8 cellular contexts compared by ENCODE assay signal in the genomic region with DNA sequence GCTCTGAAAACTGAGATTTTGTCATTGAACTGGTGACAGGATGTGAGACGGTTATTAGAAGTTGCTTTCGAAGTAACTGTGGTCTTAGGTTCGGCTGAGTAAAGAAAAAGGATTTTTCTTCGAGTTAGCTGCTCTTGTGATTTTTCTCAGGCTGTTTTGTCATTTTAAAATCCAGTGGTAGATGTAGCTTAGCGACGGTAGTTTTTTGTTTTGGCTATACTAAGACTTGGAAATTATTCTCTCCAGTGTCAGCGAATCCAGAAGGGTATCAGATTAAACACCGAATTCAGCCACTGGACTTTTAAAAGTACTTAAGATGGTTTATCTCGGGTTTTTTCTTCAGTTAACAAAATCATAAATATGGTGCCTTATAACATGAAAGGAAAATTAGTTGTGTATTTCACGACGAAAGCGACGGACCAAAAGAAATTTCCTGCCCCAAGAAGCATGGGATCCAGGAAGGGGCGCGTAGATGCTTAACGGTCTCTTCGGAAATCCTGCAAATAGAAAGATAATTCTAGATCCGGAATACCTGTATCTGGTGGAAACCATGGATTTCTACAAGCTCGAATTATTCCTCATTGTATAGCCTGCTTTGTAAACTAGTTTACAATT. TPM values are rescaled to one million over a fixed set of nuclear protein-coding genes. Genes with fewer than 3 reads are reported as not detected.
DNase-seq lines count a peak whose midpoint lies in the region; ATAC-seq, FAIRE-seq and TF ChIP-seq lines count a peak whose summit lies in the region.

No MANE protein-coding gene starts in this region.

- TF ChIP-seq CTCF in astrocyte (IDR thresholded peaks at IDR 0.05; ENCODE audit: insufficient read depth, low read depth, low read length) (no peak), liver (IDR thresholded peaks at IDR 0.05; ENCODE audit: low read depth, low read length, missing input control) (no peak), thyroid gland (IDR thresholded peaks at IDR 0.05) (no peak)

- peaks cover 24% of the 10 kb centered on the region for H3K79me2 ChIP-seq in astrocyte (ENCODE audit: insufficient read depth, low read length)

- WGBS in liver = 58% methylated on average over 19 of the region's 19 CpGs
- WGBS in thyroid gland, 2 donors = 61 to 66% methylated on average over 19 of the region's 19 CpGs

- DNase-seq in activated T-cell treated with anti-CD3 and anti-CD28 coated beads, Interleukin-2, amount 50 U/mL, for 24 hours = no peak
- no peak for DNase-seq in activated T-cell treated with anti-CD3 and anti-CD28 coated beads, Interleukin-2, amount 50 U/mL, for 48 hours
- DNase-seq in astrocyte (ENCODE audit: low read depth) (no peak), thyroid gland (no peak), NCI-H2081 (lab: John Stamatoyannopoulos, UW) (no peak)
- no peak for DNase-seq in activated CD4-positive, alpha-beta T cell treated with anti-CD3 and anti-CD28 coated beads for 1 hour

- H3K4me3 ChIP-seq in astrocyte (ENCODE audit: insufficient read depth, low read depth, low read length) (peak overlapping the region; percentile 73), liver (ENCODE audit: low read depth in 1 of 3, low read length in 3 of 3) (peak overlapping the region; percentile 49 to 90 (median 77)), thyroid gland (replicated peaks in 1 of 3) (peak overlapping the region in 2 of 3 donors; percentile 15 to 39)

- no peak for FAIRE-seq in astrocyte (lab: Jason Lieb, UNC)

- ATAC-seq in HG03457 (IDR thresholded peaks at IDR 0.05; ENCODE audit: unreplicated experiment) = no peak

- peak overlapping the region; percentile 90 for H3K27ac Mint-ChIP-seq in activated T-cell treated with anti-CD3 and anti-CD28 coated beads, Interleukin-2, amount 50 U/mL, for 24 hours
- peak overlapping the region; percentile 87 for H3K27ac Mint-ChIP-seq in astrocyte (ENCODE audit: unreplicated experiment)

- peak overlapping the region; percentile 90 for H3K9ac ChIP-seq in astrocyte (ENCODE audit: low read length)
- H3K9ac ChIP-seq in liver (ENCODE audit: low read depth in 1 of 2, low read length in 2 of 2) = peak overlapping the region; percentile 20 to 40

- H4K20me1 ChIP-seq in astrocyte (ENCODE audit: insufficient read depth, low read length) = peaks cover 16% of the 10 kb centered on the region

- H3K27ac ChIP-seq in astrocyte (ENCODE audit: low read depth, low read length) = peak overlapping the region; percentile 91
- peak overlapping the region; percentile 91 to 96 for H3K27ac ChIP-seq in liver (ENCODE audit: low read depth in 1 of 2, low read length in 2 of 2)
- H3K27ac ChIP-seq in thyroid gland = peak overlapping the region; percentile 69 to 91 (median 91)

- H3K27me3 Mint-ChIP-seq in activated T-cell treated with anti-CD3 and anti-CD28 coated beads, Interleukin-2, amount 50 U/mL, for 24 hours = no peaks in the 10 kb centered on the region
- no peaks in the 10 kb centered on the region for H3K27me3 Mint-ChIP-seq in astrocyte (ENCODE audit: low read depth, unreplicated experiment)

- intact Hi-C loops in thyroid gland (cut with DNase I) = no loop called here

- H3K36me3 ChIP-seq in astrocyte (ENCODE audit: insufficient read depth, low read length) = peaks cover 14% of the 10 kb centered on the region
- peaks cover 0 to 2% (median 0%) of the 10 kb centered on the region in 4 donors for H3K36me3 ChIP-seq in liver (ENCODE audit: control insufficient read depth in 4 of 4, insufficient read depth in 3 of 4, low read depth in 1 of 4, low read length in 3 of 4)
- H3K36me3 ChIP-seq in thyroid gland = peaks cover 0 to 11% of the 10 kb centered on the region in 2 donors

- H3K36me3 Mint-ChIP-seq in activated T-cell treated with anti-CD3 and anti-CD28 coated beads, Interleukin-2, amount 50 U/mL, for 24 hours (ENCODE audit: low read depth) = peaks cover 53% of the 10 kb centered on the region
- peaks cover 11% of the 10 kb centered on the region for H3K36me3 Mint-ChIP-seq in astrocyte (ENCODE audit: low read depth, unreplicated experiment)

- TF ChIP-seq POLR2A in thyroid gland (IDR thresholded peaks at IDR 0.05) = no peak

- H3K9me3 ChIP-seq in astrocyte (ENCODE audit: insufficient read depth, low read depth, low read length) (no peaks in the 10 kb centered on the region), liver (ENCODE audit: control insufficient read depth in 4 of 4, low read length in 3 of 4) (no peaks in the 10 kb centered on the region), thyroid gland (no peaks in the 10 kb centered on the region)

- H3K4me1 ChIP-seq in astrocyte (ENCODE audit: insufficient read depth, low read length) = peaks cover 13% of the 10 kb centered on the region
- peaks cover 13 to 38% (median 27%) of the 10 kb centered on the region in 4 donors for H3K4me1 ChIP-seq in liver (ENCODE audit: control insufficient read depth in 4 of 4, insufficient read depth in 4 of 4, low read length in 3 of 4)
- H3K4me1 ChIP-seq in thyroid gland = peaks cover 27 to 34% of the 10 kb centered on the region in 2 donors

- H2AFZ ChIP-seq in astrocyte (ENCODE audit: low read depth, low read length) = peak overlapping the region; percentile 21

- H3K9me3 Mint-ChIP-seq in activated T-cell treated with anti-CD3 and anti-CD28 coated beads, Interleukin-2, amount 50 U/mL, for 24 hours = no peaks in the 10 kb centered on the region
- H3K9me3 Mint-ChIP-seq in astrocyte (ENCODE audit: unreplicated experiment) = no peaks in the 10 kb centered on the region

- H3K4me3 Mint-ChIP-seq in activated T-cell treated with anti-CD3 and anti-CD28 coated beads, Interleukin-2, amount 50 U/mL, for 24 hours = peak overlapping the region; percentile 86
- H3K4me3 Mint-ChIP-seq in astrocyte (ENCODE audit: unreplicated experiment) = peak overlapping the region; percentile 85

- no peaks in the 10 kb centered on the region for H3K27me3 ChIP-seq in astrocyte (ENCODE audit: insufficient read depth, low read length)
- H3K27me3 ChIP-seq in liver (ENCODE audit: control insufficient read depth in 4 of 4, insufficient read depth in 4 of 4, low read length in 3 of 4) = no peaks in the 10 kb centered on the region
- H3K27me3 ChIP-seq in thyroid gland = no peaks in the 10 kb centered on the region

- TF ChIP-seq RAD21 in liver (IDR thresholded peaks at IDR 0.05) = peak in 1 of 2 donors; percentile 3

- H3K4me1 Mint-ChIP-seq in activated T-cell treated with anti-CD3 and anti-CD28 coated beads, Interleukin-2, amount 50 U/mL, for 24 hours (ENCODE audit: low read depth) = peaks cover 46% of the 10 kb centered on the region
- H3K4me1 Mint-ChIP-seq in astrocyte (ENCODE audit: low read depth, unreplicated experiment) = peaks cover 17% of the 10 kb centered on the region

- peak overlapping the region; percentile 95 for H3K4me2 ChIP-seq in astrocyte (ENCODE audit: low read length)

TF ChIP-seq in liver, 16 proteins besides CTCF, POLR2A, EP300 and RAD21:
- TF ChIP-seq ATF3 (IDR thresholded peaks at IDR 0.05) (no peak), SP1 (IDR thresholded peaks at IDR 0.05) (peak; percentile 11)
- TF ChIP-seq, protein P1, sequence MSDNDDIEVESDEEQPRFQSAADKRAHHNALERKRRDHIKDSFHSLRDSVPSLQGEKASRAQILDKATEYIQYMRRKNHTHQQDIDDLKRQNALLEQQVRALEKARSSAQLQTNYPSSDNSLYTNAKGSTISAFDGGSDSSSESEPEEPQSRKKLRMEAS (IDR thresholded peaks at IDR 0.05) = peak; percentile 28

RNA-seq across cellular contexts. Expression of gene SFT2D3, which starts 1.2 kb away (rescaled TPM):
- total RNA-seq in astrocyte (2.9 and 3.0 TPM in 2 replicates), liver (1 to 10 TPM; 4.7 to 4.9 TPM), thyroid gland (10 to 100 TPM; 14.0 to 17.9 (median 16.1) TPM)
- polyA plus RNA-seq in liver = 1 to 10 TPM in 1 of 2 donors, not detected in 1; 2.4 TPM

RNA-seq across cellular contexts. Expression of gene LIMS2, which starts 27.2 kb away (rescaled TPM):
- total RNA-seq in astrocyte = 73.3 and 75.1 TPM in 2 replicates
- total RNA-seq in liver = 10 to 100 TPM in 1 of 2 donors, 1 to 10 TPM in 1; 1.4 to 15.6 TPM
- polyA plus RNA-seq in liver = 10 to 100 TPM; 16.5 to 17.9 TPM
- total RNA-seq in thyroid gland = 10 to 100 TPM in 3 of 4 donors, 1 to 10 TPM in 1; 9.1 to 27.8 (median 14.2) TPM

RNA-seq across cellular contexts. Expression of gene GPR17, which starts 56.5 kb away (rescaled TPM):
- total RNA-seq in astrocyte (0.18 TPM in 1 of 2 replicates, not detected in the other), liver (under 1 TPM in 1 of 2 donors, not detected in 1; 0.14 TPM), thyroid gland (not detected)
- polyA plus RNA-seq in liver = under 1 TPM; 0.03 to 0.07 TPM

Comparison
In these comparisons a context has a peak if more than half of its experiments do, and no peak if none do; other contexts are left out.
1. H3K4me3 ChIP-seq: peak in every context shown above with its lines; median percentile 77 in liver; 73 in astrocyte; 27 in thyroid gland.